ENCODE assay signal across 25 cellular contexts in genomic region chr14:102282751-102283465, GRCh38. TPM values are rescaled to one million over a fixed set of nuclear protein-coding genes. Genes with fewer than 3 reads are reported as not detected.
DNase-seq lines count a peak whose midpoint lies in the region; ATAC-seq, FAIRE-seq and TF ChIP-seq lines count a peak whose summit lies in the region.
"Had no signal": no experiment of that assay in that cellular context is flagged by ENCODE, and none has a peak within 500 bp of the region (broad histone marks: within the 10 kb centered on the region; RNA-seq: fewer than 3 reads in every experiment).

No MANE protein-coding gene starts in this region.

- 79% methylated on average over 9 of the region's 9 CpGs for WGBS in A549 (ENCODE audit: missing lambda C conversion rate)
- 89 to 94% (median 92%) methylated on average over 9 of the region's 9 CpGs for WGBS in heart left ventricle, 4 donors

- DNase-seq in A549 (ENCODE audit: low read depth in 1 of 2, low spot score in 1 of 2) (no peak), ELR (ENCODE audit: low read depth) (peak; percentile 72), PC-3 (no peak), epithelial cell of esophagus (ENCODE audit: low read depth) (peak; percentile 57), DMS53 treated with DMSO at 0.1 percent for 48 hours (lab: John Stamatoyannopoulos, UW; ENCODE audit: unreplicated experiment) (no peak), NCI-H446 treated with DMSO at 0.1 percent for 48 hours (lab: John Stamatoyannopoulos, UW) (no peak), heart left ventricle (no peak)
- DNase-seq: Calu3; CD8-positive, alpha-beta memory T cell; DMS153; H7; Karpas-422; NCI-H1105; NCI-H1436 treated with DMSO at 0.1 percent for 48 hours; NCI-H187 treated with DMSO at 0.1 percent for 48 hours; NCI-H446; NCI-H526; NCI-H82; NK-92 treated with Interleukin-12 subunit alpha and Interleukin-12 subunit beta, amount 100 ng/mL, for 24 hours; SIG-M5 had no signal

- POLR2A ChIA-PET in A549 (lab: Yijun Ruan, JAX): no interaction called here
- POLR2A ChIA-PET in PC-3 (lab: Charles Lee; ENCODE audit: unreplicated experiment): no interaction called here

- FAIRE-seq in A549 (lab: Jason Lieb, UNC): no peak
- FAIRE-seq: A204.1 had no signal

- BruUV-seq in PC-3 (replicated peaks; lab: Mats Ljungman, UMichigan): no TSS peak

- no peaks in the 10 kb centered on the region for H3K9me2 ChIP-seq in PC-3 (replicated peaks; ENCODE audit: low read length)

- H3K4me3 ChIP-seq in A549 (no peak overlapping the region), PC-3 (ENCODE audit: low read length) (no peak overlapping the region), epithelial cell of esophagus (ENCODE audit: low read length) (no peak overlapping the region), heart left ventricle (no peak overlapping the region)
- H3K4me3 ChIP-seq: SK-N-MC had no signal

- H3K9ac ChIP-seq in PC-3 (ENCODE audit: low read length): peak overlapping the region; percentile 2; the same call in 1 of the 2 replicates

- TF ChIP-seq POLR2A in A549 (IDR thresholded peaks at IDR 0.05; ENCODE audit: low read length) (no peak), heart left ventricle (IDR thresholded peaks at IDR 0.05) (no peak)

- TF ChIP-seq EP300 in A549 (IDR thresholded peaks at IDR 0.05): no peak

- intact Hi-C loops in PC-3 (cut with micrococcal nuclease) (no loop called here), heart left ventricle (cut with DNase I) (no loop called here)

- CTCF ChIA-PET in A549 (lab: Yijun Ruan, JAX): interaction anchor here (1.4 kb wide), 3 partner anchors 9 to 31 kb away, joined by 5 to 7 read pairs (median 6); no protein-coding TSS in a partner anchor
- CTCF ChIA-PET in PC-3 (lab: Charles Lee): no interaction called here

- no peak for TF ChIP-seq RAD21 in A549 (conservative IDR thresholded peaks at IDR 0.05 in 1 of 2, IDR thresholded peaks at IDR 0.05 in 1 of 2)

- H3K27ac ChIP-seq in A549 (peak overlapping the region; percentile 87 to 92; a peak in 4 of 6 replicates), PC-3 (ENCODE audit: low read length) (peak overlapping the region; percentile 99), heart left ventricle (no peak overlapping the region)
- H3K27ac ChIP-seq: C4-2B, HL-60, SK-N-MC had no signal

- H4K20me1 ChIP-seq in PC-3 (ENCODE audit: low read length): no peaks in the 10 kb centered on the region

- H3K4me1 ChIP-seq in A549 (peaks cover 54% of the 10 kb centered on the region), PC-3 (ENCODE audit: insufficient read depth, low read length) (peaks cover 56% of the 10 kb centered on the region), heart left ventricle (peaks cover 0 to 15% (median 1%) of the 10 kb centered on the region in 12 donors)

- H3K27me3 ChIP-seq in PC-3 (ENCODE audit: low read length) (no peaks in the 10 kb centered on the region), heart left ventricle (no peaks in the 10 kb centered on the region)

- no peak overlapping the region for H2AFZ ChIP-seq in PC-3 (ENCODE audit: low read length)

- H3K4me2 ChIP-seq in A549 (no peak overlapping the region), PC-3 (ENCODE audit: low read length) (no peak overlapping the region)

- no peak for ATAC-seq in A549
- ATAC-seq in PC-3: no peak
- ATAC-seq in heart left ventricle: no peak
- ATAC-seq: Panc1 had no signal

- TF ChIP-seq CTCF in A549 (IDR thresholded peaks at IDR 0.05) (no peak), PC-3 (conservative IDR thresholded peaks at IDR 0.05; ENCODE audit: low read depth, low read length) (no peak), epithelial cell of esophagus (IDR thresholded peaks at IDR 0.05; ENCODE audit: insufficient read depth, low read depth, low read length, missing control alignments) (no peak), heart left ventricle (IDR thresholded peaks at IDR 0.05) (no peak)

- peaks cover 27% of the 10 kb centered on the region for H3F3A ChIP-seq in PC-3 (ENCODE audit: low read length, unreplicated experiment)

- H3K36me3 ChIP-seq in PC-3 (ENCODE audit: low read depth, low read length) (peaks cover 29% of the 10 kb centered on the region), heart left ventricle (peaks cover 0 to 34% (median 12%) of the 10 kb centered on the region in 9 donors)

- no peaks in the 10 kb centered on the region for H3K9me3 ChIP-seq in A549
- no peaks in the 10 kb centered on the region for H3K9me3 ChIP-seq in PC-3 (ENCODE audit: low read length)
- no peaks in the 10 kb centered on the region for H3K9me3 ChIP-seq in heart left ventricle

- H3K79me2 ChIP-seq in PC-3 (ENCODE audit: low read length): peaks cover 72% of the 10 kb centered on the region

TF ChIP-seq in A549, 52 proteins besides CTCF, POLR2A, EP300 and RAD21 (continues in another document):
- no peak for TF ChIP-seq USF2 (IDR thresholded peaks at IDR 0.05)
- no peak for TF ChIP-seq RCOR1 (IDR thresholded peaks at IDR 0.05; ENCODE audit: low read depth, low read length)
- TF ChIP-seq FOSL2 (IDR thresholded peaks at IDR 0.05): no peak
- TF ChIP-seq FOSL2 (CRISPR knock-in tag; IDR thresholded peaks at IDR 0.05): no peak
- TF ChIP-seq BHLHE40 (IDR thresholded peaks at IDR 0.05; ENCODE audit: low read depth, low read length): no peak
- no peak for TF ChIP-seq ZFP36 (IDR thresholded peaks at IDR 0.05; ENCODE audit: borderline replicate concordance, partially characterized antibody)
- TF ChIP-seq, protein P1, sequence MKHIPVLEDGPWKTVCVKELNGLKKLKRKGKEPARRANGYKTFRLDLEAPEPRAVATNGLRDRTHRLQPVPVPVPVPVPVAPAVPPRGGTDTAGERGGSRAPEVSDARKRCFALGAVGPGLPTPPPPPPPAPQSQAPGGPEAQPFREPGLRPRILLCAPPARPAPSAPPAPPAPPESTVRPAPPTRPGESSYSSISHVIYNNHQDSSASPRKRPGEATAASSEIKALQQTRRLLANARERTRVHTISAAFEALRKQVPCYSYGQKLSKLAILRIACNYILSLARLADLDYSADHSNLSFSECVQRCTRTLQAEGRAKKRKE (CRISPR knock-in tag; IDR thresholded peaks at IDR 0.05; ENCODE audit: low read depth): no peak
- TF ChIP-seq POLR2AphosphoS2 (conservative IDR thresholded peaks at IDR 0.05; ENCODE audit: low read length): no peak
- no peak for TF ChIP-seq MAZ (IDR thresholded peaks at IDR 0.05; ENCODE audit: borderline replicate concordance, low read depth, low read length)
- no peak for TF ChIP-seq KDM1A (IDR thresholded peaks at IDR 0.05; ENCODE audit: low read depth)
- TF ChIP-seq EHMT2 (IDR thresholded peaks at IDR 0.05; ENCODE audit: low read depth): no peak
- TF ChIP-seq HOXA7 (CRISPR knock-in tag; IDR thresholded peaks at IDR 0.05): no peak
- TF ChIP-seq HOXB5 (CRISPR knock-in tag; IDR thresholded peaks at IDR 0.05): no peak
- TF ChIP-seq, protein P2, sequence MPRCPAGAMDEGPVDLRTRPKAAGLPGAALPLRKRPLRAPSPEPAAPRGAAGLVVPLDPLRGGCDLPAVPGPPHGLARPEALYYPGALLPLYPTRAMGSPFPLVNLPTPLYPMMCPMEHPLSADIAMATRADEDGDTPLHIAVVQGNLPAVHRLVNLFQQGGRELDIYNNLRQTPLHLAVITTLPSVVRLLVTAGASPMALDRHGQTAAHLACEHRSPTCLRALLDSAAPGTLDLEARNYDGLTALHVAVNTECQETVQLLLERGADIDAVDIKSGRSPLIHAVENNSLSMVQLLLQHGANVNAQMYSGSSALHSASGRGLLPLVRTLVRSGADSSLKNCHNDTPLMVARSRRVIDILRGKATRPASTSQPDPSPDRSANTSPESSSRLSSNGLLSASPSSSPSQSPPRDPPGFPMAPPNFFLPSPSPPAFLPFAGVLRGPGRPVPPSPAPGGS (IDR thresholded peaks at IDR 0.05): no peak
- TF ChIP-seq SMC3 (IDR thresholded peaks at IDR 0.05): no peak

RNA-seq across cellular contexts. Expression of gene MOK, which starts 22.1 kb away (rescaled TPM):
- 10.4 and 12.6 TPM in 2 replicates for polyA plus RNA-seq in A549 (2011; rRNA removed)
- 21.3 and 23.1 TPM in 2 replicates for polyA plus RNA-seq in A549 (2012; cell fraction: cytosol; rRNA removed)
- 93.2 and 98.3 TPM in 2 replicates for polyA plus RNA-seq in A549 (2012; cell fraction: nucleus; rRNA removed)
- 18.5 to 25.1 TPM (median 19.3 TPM) in 3 replicates for polyA plus RNA-seq in A549 (2017; fragmentation: RNase III; extraction: RNeasy Plus Mini Kit Qiagen cat#74134 plus additional on column Dnase treatment)
- polyA minus RNA-seq in A549 (2011; rRNA and poly(A)+ RNA removed): 8.8 and 11.1 TPM in 2 replicates
- 106 and 108 TPM in 2 replicates for total RNA-seq in PC-3 (2014; rRNA removed)
- total RNA-seq in heart left ventricle: 10 to 100 TPM in 6 of 9 donors, 1 to 10 TPM in 3; 8.7 to 14.4 (median 12.7) TPM
- polyA plus RNA-seq in heart left ventricle: 10 to 100 TPM in 1 of 2 donors, 1 to 10 TPM in 1; 10.0 to 18.1 TPM

RNA-seq across cellular contexts. Expression of gene ZNF839, which starts 36.6 kb away (rescaled TPM):
- polyA plus RNA-seq in A549 (2011; rRNA removed): 8.5 and 10.8 TPM in 2 replicates
- polyA plus RNA-seq in A549 (2012; cell fraction: cytosol; rRNA removed): 8.6 and 8.8 TPM in 2 replicates
- polyA plus RNA-seq in A549 (2012; cell fraction: nucleus; rRNA removed): 30.0 and 37.7 TPM in 2 replicates
- polyA plus RNA-seq in A549 (2017; fragmentation: RNase III; extraction: RNeasy Plus Mini Kit Qiagen cat#74134 plus additional on column Dnase treatment): 6.0 to 7.9 TPM (median 7.2 TPM) in 3 replicates
- polyA minus RNA-seq in A549 (2011; rRNA and poly(A)+ RNA removed): 6.5 and 7.9 TPM in 2 replicates
- 13.2 and 20.5 TPM in 2 replicates for total RNA-seq in PC-3 (2014; rRNA removed)
- total RNA-seq in heart left ventricle: 10 to 100 TPM in 2 of 9 donors, 1 to 10 TPM in 7; 4.8 to 12.3 (median 8.9) TPM
- polyA plus RNA-seq in heart left ventricle: 1 to 10 TPM; 4.3 to 7.1 TPM

Comparison
In these comparisons a context has a peak if more than half of its experiments do, and no peak if none do; other contexts are left out.
1. DNase-seq: peak in ELR (single experiment) and epithelial cell of esophagus (single experiment); none in A549 (0 of 2), PC-3 (single experiment), DMS53 treated with DMSO at 0.1 percent for 48 hours (single experiment), NCI-H446 treated with DMSO at 0.1 percent for 48 hours (single experiment) and heart left ventricle (0 of 5).
2. H3K27ac ChIP-seq: peak in A549 (2 of 2) and PC-3 (single experiment); none in heart left ventricle (0 of 12).